In the genomic region with DNA sequence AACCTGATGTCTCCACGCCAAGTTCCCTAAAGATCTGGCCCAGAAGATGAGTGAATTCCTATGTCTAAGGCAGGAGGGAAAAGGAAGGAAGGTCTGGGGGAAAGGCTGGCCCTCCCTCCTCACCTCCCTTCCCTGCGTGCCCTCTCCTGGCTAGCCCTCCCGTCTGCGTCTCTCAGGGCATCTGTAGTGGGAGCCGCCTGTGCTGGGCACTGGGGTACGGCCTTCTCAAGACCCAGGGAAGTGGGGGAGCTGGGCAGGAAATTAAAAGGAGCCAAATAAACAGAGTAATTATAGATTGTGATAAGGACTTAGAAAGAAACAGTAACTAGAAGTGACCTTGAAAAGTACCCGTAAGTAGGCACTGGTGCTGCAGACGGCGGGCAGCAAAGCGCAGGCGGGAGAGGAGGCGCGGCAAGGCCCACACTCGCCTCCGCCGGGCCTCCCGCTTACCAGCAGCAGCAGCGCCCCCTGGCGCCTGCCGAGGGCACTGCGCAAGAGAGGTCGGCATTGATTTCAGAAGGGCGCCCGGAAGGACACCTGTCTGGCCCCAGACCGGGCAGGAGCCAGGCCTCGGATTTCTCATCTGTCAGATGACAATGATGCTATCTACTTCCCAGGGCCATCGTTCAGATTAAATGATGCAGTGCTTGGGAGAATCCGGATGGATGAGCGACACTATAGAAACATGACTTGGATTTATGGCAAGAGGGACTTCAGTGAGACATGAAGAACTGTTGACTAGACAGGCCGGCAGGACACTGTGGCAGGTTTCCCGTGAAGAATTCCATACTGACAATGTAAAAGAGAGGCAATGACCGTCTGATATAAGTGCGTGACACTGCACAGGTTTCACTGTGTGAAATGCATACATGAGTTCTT, we compare ENCODE assay signal across 1 cellular context.
TF ChIP-seq lines count a peak whose summit lies in the region.

No MANE protein-coding gene starts in this region.

TF ChIP-seq in SK-N-SH treated with all-trans-retinoic acid at 6 μM for 48 hours, 23 proteins besides CTCF, POLR2A, EP300 and RAD21 (continued from another document):
- TF ChIP-seq, protein P1, sequence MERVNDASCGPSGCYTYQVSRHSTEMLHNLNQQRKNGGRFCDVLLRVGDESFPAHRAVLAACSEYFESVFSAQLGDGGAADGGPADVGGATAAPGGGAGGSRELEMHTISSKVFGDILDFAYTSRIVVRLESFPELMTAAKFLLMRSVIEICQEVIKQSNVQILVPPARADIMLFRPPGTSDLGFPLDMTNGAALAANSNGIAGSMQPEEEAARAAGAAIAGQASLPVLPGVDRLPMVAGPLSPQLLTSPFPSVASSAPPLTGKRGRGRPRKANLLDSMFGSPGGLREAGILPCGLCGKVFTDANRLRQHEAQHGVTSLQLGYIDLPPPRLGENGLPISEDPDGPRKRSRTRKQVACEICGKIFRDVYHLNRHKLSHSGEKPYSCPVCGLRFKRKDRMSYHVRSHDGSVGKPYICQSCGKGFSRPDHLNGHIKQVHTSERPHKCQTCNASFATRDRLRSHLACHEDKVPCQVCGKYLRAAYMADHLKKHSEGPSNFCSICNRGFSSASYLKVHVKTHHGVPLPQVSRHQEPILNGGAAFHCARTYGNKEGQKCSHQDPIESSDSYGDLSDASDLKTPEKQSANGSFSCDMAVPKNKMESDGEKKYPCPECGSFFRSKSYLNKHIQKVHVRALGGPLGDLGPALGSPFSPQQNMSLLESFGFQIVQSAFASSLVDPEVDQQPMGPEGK (CRISPR knock-in tag; IDR thresholded peaks at IDR 0.05; ENCODE audit: borderline replicate concordance), result no peak
- TF ChIP-seq PPARA (CRISPR knock-in tag; IDR thresholded peaks at IDR 0.05; ENCODE audit: borderline replicate concordance), result no peak
- no peak for TF ChIP-seq ZFP3 (CRISPR knock-in tag; IDR thresholded peaks at IDR 0.05)
- no peak for TF ChIP-seq TCF4 (CRISPR knock-in tag; IDR thresholded peaks at IDR 0.05; ENCODE audit: borderline replicate concordance)
- TF ChIP-seq, protein P2, sequence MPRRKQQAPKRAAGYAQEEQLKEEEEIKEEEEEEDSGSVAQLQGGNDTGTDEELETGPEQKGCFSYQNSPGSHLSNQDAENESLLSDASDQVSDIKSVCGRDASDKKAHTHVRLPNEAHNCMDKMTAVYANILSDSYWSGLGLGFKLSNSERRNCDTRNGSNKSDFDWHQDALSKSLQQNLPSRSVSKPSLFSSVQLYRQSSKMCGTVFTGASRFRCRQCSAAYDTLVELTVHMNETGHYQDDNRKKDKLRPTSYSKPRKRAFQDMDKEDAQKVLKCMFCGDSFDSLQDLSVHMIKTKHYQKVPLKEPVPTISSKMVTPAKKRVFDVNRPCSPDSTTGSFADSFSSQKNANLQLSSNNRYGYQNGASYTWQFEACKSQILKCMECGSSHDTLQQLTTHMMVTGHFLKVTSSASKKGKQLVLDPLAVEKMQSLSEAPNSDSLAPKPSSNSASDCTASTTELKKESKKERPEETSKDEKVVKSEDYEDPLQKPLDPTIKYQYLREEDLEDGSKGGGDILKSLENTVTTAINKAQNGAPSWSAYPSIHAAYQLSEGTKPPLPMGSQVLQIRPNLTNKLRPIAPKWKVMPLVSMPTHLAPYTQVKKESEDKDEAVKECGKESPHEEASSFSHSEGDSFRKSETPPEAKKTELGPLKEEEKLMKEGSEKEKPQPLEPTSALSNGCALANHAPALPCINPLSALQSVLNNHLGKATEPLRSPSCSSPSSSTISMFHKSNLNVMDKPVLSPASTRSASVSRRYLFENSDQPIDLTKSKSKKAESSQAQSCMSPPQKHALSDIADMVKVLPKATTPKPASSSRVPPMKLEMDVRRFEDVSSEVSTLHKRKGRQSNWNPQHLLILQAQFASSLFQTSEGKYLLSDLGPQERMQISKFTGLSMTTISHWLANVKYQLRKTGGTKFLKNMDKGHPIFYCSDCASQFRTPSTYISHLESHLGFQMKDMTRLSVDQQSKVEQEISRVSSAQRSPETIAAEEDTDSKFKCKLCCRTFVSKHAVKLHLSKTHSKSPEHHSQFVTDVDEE (CRISPR knock-in tag; IDR thresholded peaks at IDR 0.05), result no peak
